9 cellular contexts compared by ENCODE assay signal in genomic region chr11:975824-976223, GRCh38. TPM values are rescaled to one million over a fixed set of nuclear protein-coding genes. Genes with fewer than 3 reads are reported as not detected.
DNase-seq lines count a peak whose midpoint lies in the region; ATAC-seq and TF ChIP-seq lines count a peak whose summit lies in the region.
"Had no signal": no experiment of that assay in that cellular context is flagged by ENCODE, and none has a peak within 500 bp of the region (broad histone marks: within the 10 kb centered on the region; RNA-seq: fewer than 3 reads in every experiment).

No MANE protein-coding gene starts in this region.

- H3K4me1 Mint-ChIP-seq in activated CD4-positive, alpha-beta T cell treated with anti-CD3 and anti-CD28 coated beads, Interleukin-2, amount 10 ng/mL, durations not matched to agents 7 days and 5 days: peaks cover 26% of the 10 kb centered on the region
- peaks cover 7 to 8% of the 10 kb centered on the region in 2 donors for H3K4me1 Mint-ChIP-seq in stimulated activated naive B cell treated with anti-CD40 and anti-IgM and Interleukin-4, amounts not matched to agents 10 μg/mL and 1 μg/mL and 100 μg/mL, for 72 hours

- WGBS in spleen, 5 donors: 67 to 74% (median 70%) methylated on average over 14 to 15 of the region's 15 CpGs

- no peaks in the 10 kb centered on the region for H3K27me3 ChIP-seq in spleen (replicated peaks in 1 of 7)
- H3K27me3 ChIP-seq: neutrophil had no signal

- no peak overlapping the region for H3K27ac Mint-ChIP-seq in activated CD4-positive, alpha-beta T cell treated with anti-CD3 and anti-CD28 coated beads, Interleukin-2, amount 10 ng/mL, durations not matched to agents 7 days and 5 days
- no peak overlapping the region for H3K27ac Mint-ChIP-seq in stimulated activated naive B cell treated with anti-CD40 and anti-IgM and Interleukin-4, amounts not matched to agents 10 μg/mL and 1 μg/mL and 100 μg/mL, for 72 hours

- no peaks in the 10 kb centered on the region for H3K9me3 Mint-ChIP-seq in activated CD4-positive, alpha-beta T cell treated with anti-CD3 and anti-CD28 coated beads, Interleukin-2, amount 10 ng/mL, durations not matched to agents 7 days and 5 days
- no peaks in the 10 kb centered on the region for H3K9me3 Mint-ChIP-seq in stimulated activated naive B cell treated with anti-CD40 and anti-IgM and Interleukin-4, amounts not matched to agents 10 μg/mL and 1 μg/mL and 100 μg/mL, for 72 hours

- no peaks in the 10 kb centered on the region for H3K9me3 ChIP-seq in spleen
- H3K9me3 ChIP-seq: neutrophil had no signal

- peaks cover 29% of the 10 kb centered on the region for H3K36me3 Mint-ChIP-seq in activated CD4-positive, alpha-beta T cell treated with anti-CD3 and anti-CD28 coated beads, Interleukin-2, amount 10 ng/mL, durations not matched to agents 7 days and 5 days (ENCODE audit: low read depth)
- H3K36me3 Mint-ChIP-seq in stimulated activated naive B cell treated with anti-CD40 and anti-IgM and Interleukin-4, amounts not matched to agents 10 μg/mL and 1 μg/mL and 100 μg/mL, for 72 hours: peaks cover 41 to 65% of the 10 kb centered on the region in 2 donors

- TF ChIP-seq CTCF in fibroblast of mammary gland (conservative IDR thresholded peaks at IDR 0.05; ENCODE audit: control insufficient read depth, insufficient read depth, low read depth, low read length) (peak; percentile 15), spleen (IDR thresholded peaks at IDR 0.05 in 8 of 11, conservative IDR thresholded peaks at IDR 0.05 in 3 of 11) (no peak), RWPE1 (conservative IDR thresholded peaks at IDR 0.05; ENCODE audit: low read depth) (no peak)

- H3K4me1 ChIP-seq in spleen: peaks cover 4 to 66% (median 44%) of the 10 kb centered on the region in 6 donors

- H3K27ac ChIP-seq in spleen (peak overlapping the region in 5 of 8 donors; percentile 53 to 79 (median 67)), RWPE1 (no peak overlapping the region)
- H3K27ac ChIP-seq: neutrophil had no signal

- CTCF ChIA-PET in activated CD4-positive, alpha-beta T cell treated with anti-CD3 and anti-CD28 coated beads, Interleukin-2, amount 10 ng/mL, durations not matched to agents 7 days and 5 days (lab: Charles Lee): no interaction called here
- CTCF ChIA-PET in RWPE1 (lab: Yijun Ruan, JAX): interaction anchor here (2.0 kb wide), 1 partner anchor 77 kb away, joined by 5 read pairs; no protein-coding TSS in a partner anchor

- H3K4me3 ChIP-seq in fibroblast of mammary gland (ENCODE audit: control insufficient read depth, low read depth, low read length) (no peak overlapping the region), spleen (no peak overlapping the region)

- intact Hi-C loops in spleen (cut with DNase I; ENCODE audit: low total_unique reads): no loop called here

- no peak for ATAC-seq in stimulated activated naive B cell treated with anti-CD40 and anti-IgM and Interleukin-4, amounts not matched to agents 10 μg/mL and 1 μg/mL and 100 μg/mL, for 72 hours (replicated peaks)

- peak; percentile 19 for DNase-seq in activated CD4-positive, alpha-beta T cell treated with anti-CD3 and anti-CD28 coated beads, Interleukin-2, amount 10 ng/mL, durations not matched to agents 7 days and 5 days
- DNase-seq in activated CD4-positive, alpha-beta T cell treated with anti-CD3 and anti-CD28 coated beads, Interleukin-2, amount 50 U/mL, for 1 hour: no peak
- DNase-seq in OCI-M1 (lab: John Stamatoyannopoulos, UW) (peak; percentile 10), fibroblast of mammary gland (ENCODE audit: low read depth) (peak; percentile 39), spleen (peak; percentile 85), NK-92 (lab: John Stamatoyannopoulos, UW; ENCODE audit: unreplicated experiment) (no peak), RWPE1 (ENCODE audit: low spot score) (no peak)
- DNase-seq in stimulated activated naive B cell treated with anti-CD40 and anti-IgM and Interleukin-4, amounts not matched to agents 10 μg/mL and 1 μg/mL and 100 μg/mL, for 72 hours: no peak

- peaks cover 7 to 96% (median 68%) of the 10 kb centered on the region in 6 donors for H3K36me3 ChIP-seq in spleen

- POLR2A ChIA-PET in activated CD4-positive, alpha-beta T cell treated with anti-CD3 and anti-CD28 coated beads, Interleukin-2, amount 10 ng/mL, durations not matched to agents 7 days and 5 days (lab: Charles Lee): no interaction called here
- POLR2A ChIA-PET in RWPE1 (lab: Yijun Ruan, JAX; ENCODE audit: low non-redundant PET): no interaction called here

- TF ChIP-seq POLR2A in spleen (IDR thresholded peaks at IDR 0.05): no peak

- no peak overlapping the region for H3K4me3 Mint-ChIP-seq in activated CD4-positive, alpha-beta T cell treated with anti-CD3 and anti-CD28 coated beads, Interleukin-2, amount 10 ng/mL, durations not matched to agents 7 days and 5 days
- no peak overlapping the region for H3K4me3 Mint-ChIP-seq in stimulated activated naive B cell treated with anti-CD40 and anti-IgM and Interleukin-4, amounts not matched to agents 10 μg/mL and 1 μg/mL and 100 μg/mL, for 72 hours

- H3K27me3 Mint-ChIP-seq in activated CD4-positive, alpha-beta T cell treated with anti-CD3 and anti-CD28 coated beads, Interleukin-2, amount 10 ng/mL, durations not matched to agents 7 days and 5 days: no peaks in the 10 kb centered on the region
- no peaks in the 10 kb centered on the region for H3K27me3 Mint-ChIP-seq in stimulated activated naive B cell treated with anti-CD40 and anti-IgM and Interleukin-4, amounts not matched to agents 10 μg/mL and 1 μg/mL and 100 μg/mL, for 72 hours

RNA-seq across cellular contexts. Expression of gene AP2A2, which starts 50.2 kb away (rescaled TPM):
- 10 to 100 TPM; 60.1 to 66.7 TPM for total RNA-seq in activated CD4-positive, alpha-beta T cell treated with anti-CD3 and anti-CD28 coated beads, Interleukin-2, amount 10 ng/mL, durations not matched to agents 7 days and 5 days
- 100 to 1,000 TPM; 139 to 321 (median 170) TPM for total RNA-seq in spleen
- polyA plus RNA-seq in spleen: 100 to 1,000 TPM in 1 of 3 donors, 10 to 100 TPM in 2; 32.7 to 102 (median 34.1) TPM

Comparison
In these comparisons a context has a peak if more than half of its experiments do, and no peak if none do; other contexts are left out.
1. DNase-seq: peak in activated CD4-positive, alpha-beta T cell treated with anti-CD3 and anti-CD28 coated beads, Interleukin-2, amount 10 ng/mL, durations not matched to agents 7 days and 5 days (single experiment), OCI-M1 (single experiment), fibroblast of mammary gland (single experiment) and spleen (single experiment); none in activated CD4-positive, alpha-beta T cell treated with anti-CD3 and anti-CD28 coated beads, Interleukin-2, amount 50 U/mL, for 1 hour (single experiment), stimulated activated naive B cell treated with anti-CD40 and anti-IgM and Interleukin-4, amounts not matched to agents 10 μg/mL and 1 μg/mL and 100 μg/mL, for 72 hours (single experiment), NK-92 (single experiment) and RWPE1 (single experiment).